In genomic region chr2:161136194-161136593, GRCh38 we compare ENCODE assay signal across 10 cellular contexts. TPM values are rescaled to one million over a fixed set of nuclear protein-coding genes. Genes with fewer than 3 reads are reported as not detected.
A peak's percentile ranks its signal among the peaks of the same experiment; 100 is the strongest.
DNase-seq lines count a peak whose midpoint lies in the region; ATAC-seq and TF ChIP-seq lines count a peak whose summit lies in the region.
"Had no signal": no experiment of that assay in that cellular context is flagged by ENCODE, and none has a peak within 500 bp of the region (broad histone marks: within the 10 kb centered on the region; RNA-seq: fewer than 3 reads in every experiment).

No MANE protein-coding gene starts in this region.

- TF ChIP-seq CTCF in hepatocyte (IDR thresholded peaks at IDR 0.05; ENCODE audit: poor library complexity) (no peak), spleen (IDR thresholded peaks at IDR 0.05 in 8 of 11, conservative IDR thresholded peaks at IDR 0.05 in 3 of 11) (no peak)

- no peaks in the 10 kb centered on the region for H4K20me1 ChIP-seq in hepatocyte (ENCODE audit: insufficient read depth, poor library complexity, severe bottlenecking)

- H3K27ac ChIP-seq in hepatocyte, result peak overlapping the region; percentile 31
- peak overlapping the region; percentile 69 to 90 (median 86) for H3K27ac ChIP-seq in spleen
- H3K27ac ChIP-seq: 22Rv1 had no signal

- H3K9me2 ChIP-seq in hepatocyte (replicated peaks; ENCODE audit: insufficient read depth), result no peaks in the 10 kb centered on the region

- peak overlapping the region; percentile 59 for H3K4me2 ChIP-seq in hepatocyte

- H2AFZ ChIP-seq in hepatocyte, result peak overlapping the region; percentile 19

- no peaks in the 10 kb centered on the region for H3K79me2 ChIP-seq in hepatocyte

- no peaks in the 10 kb centered on the region for H3K36me3 ChIP-seq in hepatocyte (replicated peaks; ENCODE audit: insufficient read depth, low read depth)
- no peaks in the 10 kb centered on the region for H3K36me3 ChIP-seq in spleen

- peaks cover 29% of the 10 kb centered on the region for H3K4me1 Mint-ChIP-seq in T-helper 17 cell

- peak overlapping the region; percentile 94 for H3K4me3 Mint-ChIP-seq in T-helper 17 cell

- H3K27ac Mint-ChIP-seq in T-helper 17 cell, result peak overlapping the region; percentile 99

- H3K4me1 ChIP-seq in hepatocyte (ENCODE audit: insufficient read depth) (peaks cover 21% of the 10 kb centered on the region), spleen (peaks cover 12 to 71% (median 50%) of the 10 kb centered on the region in 6 donors)

- H3K9me3 ChIP-seq in T-helper 17 cell (ENCODE audit: control insufficient read depth, low read length, poor library complexity, severe bottlenecking) (no peaks in the 10 kb centered on the region), hepatocyte (ENCODE audit: low read depth) (no peaks in the 10 kb centered on the region), spleen (no peaks in the 10 kb centered on the region)

- H3K27me3 Mint-ChIP-seq in T-helper 17 cell, result no peaks in the 10 kb centered on the region

- DNase-seq in DMS79 treated with DMSO at 0.1 percent for 48 hours (lab: John Stamatoyannopoulos, UW), result peak; percentile 34
- DNase-seq in DMS79 (lab: John Stamatoyannopoulos, UW), result no peak
- DNase-seq in T-helper 17 cell, result no peak
- no peak for DNase-seq in hepatocyte (ENCODE audit: low spot score)
- DNase-seq in spleen, result no peak
- no peak for DNase-seq in middle frontal gyrus (ENCODE audit: extremely low spot score, low spot score)
- no peak for DNase-seq in NOMO-1 treated with DMSO at 0.1 percent for 48 hours (lab: John Stamatoyannopoulos, UW; ENCODE audit: unreplicated experiment)
- DNase-seq: stimulated activated CD4-positive, alpha-beta T cell treated with anti-CD3 and anti-CD28 coated beads, Interleukin-1b, Interleukin-23, amount 100 ng/mL, for 48 hours had no signal

- no peaks in the 10 kb centered on the region for H3K27me3 ChIP-seq in hepatocyte
- H3K27me3 ChIP-seq in spleen (replicated peaks in 1 of 7), result no peaks in the 10 kb centered on the region

- ATAC-seq in T-helper 17 cell, result no peak
- no peak for ATAC-seq in GM19023 (IDR thresholded peaks at IDR 0.05; ENCODE audit: unreplicated experiment)

- TF ChIP-seq POLR2A in spleen (IDR thresholded peaks at IDR 0.05), result no peak

- intact Hi-C loops in spleen (cut with DNase I; ENCODE audit: low total_unique reads), result no loop called here

- H3K4me3 ChIP-seq in hepatocyte, result no peak overlapping the region
- peak overlapping the region in 5 of 8 donors; percentile 2 to 68 (median 49) for H3K4me3 ChIP-seq in spleen

- peaks cover 2% of the 10 kb centered on the region for H3K36me3 Mint-ChIP-seq in T-helper 17 cell (ENCODE audit: low read depth)

- WGBS in hepatocyte (ENCODE audit: low lambda C conversion rate, missing lambda C conversion rate), result 37% methylated on average over 3 of the region's 3 CpGs
- 13 to 28% (median 19%) methylated on average over 3 of the region's 3 CpGs for WGBS in spleen, 5 donors

RNA-seq across cellular contexts. Expression of gene TANK, which starts 24.0 kb away (rescaled TPM):
- 100 to 1,000 TPM; 129 to 134 TPM for total RNA-seq in T-helper 17 cell
- 54.7 and 66.7 TPM in 2 replicates for total RNA-seq in hepatocyte
- 37.6 and 45.1 TPM in 2 replicates for polyA plus RNA-seq in hepatocyte
- 100 to 1,000 TPM in 6 of 7 donors, 10 to 100 TPM in 1; 84.6 to 152 (median 122) TPM for total RNA-seq in spleen
- 10 to 100 TPM; 37.5 to 44.7 (median 44.4) TPM for polyA plus RNA-seq in spleen
